1 cellular context compared by ENCODE assay signal in the genomic region with DNA sequence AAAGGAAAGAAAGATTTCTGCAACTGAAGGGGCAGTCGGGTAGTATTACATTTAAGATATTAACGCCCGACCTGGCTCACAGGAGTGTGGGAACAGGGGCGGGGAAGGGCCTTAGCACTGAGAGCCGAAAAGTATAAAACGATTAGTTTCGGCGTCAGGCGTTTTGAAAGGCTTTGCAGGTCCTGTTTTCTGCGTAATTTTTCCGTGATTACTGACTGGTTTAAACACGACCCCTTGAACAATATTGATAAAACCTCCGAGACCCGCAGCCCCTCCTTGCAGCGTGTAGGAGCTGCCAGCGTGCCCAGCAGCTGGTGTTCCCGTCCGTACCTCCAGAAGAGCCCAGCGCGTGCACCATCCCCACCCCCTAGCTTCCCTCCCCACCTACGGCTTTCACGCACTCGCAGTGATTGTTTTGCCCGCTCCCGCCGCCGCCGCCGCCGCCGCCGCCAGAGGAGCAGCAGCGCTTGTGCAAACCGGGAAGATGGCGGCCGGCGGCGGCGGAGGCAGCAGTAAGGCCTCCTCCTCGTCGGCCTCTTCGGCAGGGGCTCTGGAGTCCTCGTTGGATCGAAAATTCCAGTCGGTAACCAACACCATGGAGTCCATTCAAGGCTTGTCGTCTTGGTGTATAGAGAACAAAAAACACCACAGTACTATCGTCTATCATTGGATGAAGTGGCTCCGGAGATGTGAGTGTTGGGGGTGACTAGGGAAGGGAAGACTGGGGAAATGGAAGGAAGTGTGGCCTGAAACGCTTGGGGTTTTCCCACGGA.
TF ChIP-seq lines count a peak whose summit lies in the region.

No MANE protein-coding gene starts in this region.

TF ChIP-seq in HEK293, 187 proteins besides CTCF, POLR2A, EP300 and RAD21 (continued from another document and continues in another):
- TF ChIP-seq, protein P1, sequence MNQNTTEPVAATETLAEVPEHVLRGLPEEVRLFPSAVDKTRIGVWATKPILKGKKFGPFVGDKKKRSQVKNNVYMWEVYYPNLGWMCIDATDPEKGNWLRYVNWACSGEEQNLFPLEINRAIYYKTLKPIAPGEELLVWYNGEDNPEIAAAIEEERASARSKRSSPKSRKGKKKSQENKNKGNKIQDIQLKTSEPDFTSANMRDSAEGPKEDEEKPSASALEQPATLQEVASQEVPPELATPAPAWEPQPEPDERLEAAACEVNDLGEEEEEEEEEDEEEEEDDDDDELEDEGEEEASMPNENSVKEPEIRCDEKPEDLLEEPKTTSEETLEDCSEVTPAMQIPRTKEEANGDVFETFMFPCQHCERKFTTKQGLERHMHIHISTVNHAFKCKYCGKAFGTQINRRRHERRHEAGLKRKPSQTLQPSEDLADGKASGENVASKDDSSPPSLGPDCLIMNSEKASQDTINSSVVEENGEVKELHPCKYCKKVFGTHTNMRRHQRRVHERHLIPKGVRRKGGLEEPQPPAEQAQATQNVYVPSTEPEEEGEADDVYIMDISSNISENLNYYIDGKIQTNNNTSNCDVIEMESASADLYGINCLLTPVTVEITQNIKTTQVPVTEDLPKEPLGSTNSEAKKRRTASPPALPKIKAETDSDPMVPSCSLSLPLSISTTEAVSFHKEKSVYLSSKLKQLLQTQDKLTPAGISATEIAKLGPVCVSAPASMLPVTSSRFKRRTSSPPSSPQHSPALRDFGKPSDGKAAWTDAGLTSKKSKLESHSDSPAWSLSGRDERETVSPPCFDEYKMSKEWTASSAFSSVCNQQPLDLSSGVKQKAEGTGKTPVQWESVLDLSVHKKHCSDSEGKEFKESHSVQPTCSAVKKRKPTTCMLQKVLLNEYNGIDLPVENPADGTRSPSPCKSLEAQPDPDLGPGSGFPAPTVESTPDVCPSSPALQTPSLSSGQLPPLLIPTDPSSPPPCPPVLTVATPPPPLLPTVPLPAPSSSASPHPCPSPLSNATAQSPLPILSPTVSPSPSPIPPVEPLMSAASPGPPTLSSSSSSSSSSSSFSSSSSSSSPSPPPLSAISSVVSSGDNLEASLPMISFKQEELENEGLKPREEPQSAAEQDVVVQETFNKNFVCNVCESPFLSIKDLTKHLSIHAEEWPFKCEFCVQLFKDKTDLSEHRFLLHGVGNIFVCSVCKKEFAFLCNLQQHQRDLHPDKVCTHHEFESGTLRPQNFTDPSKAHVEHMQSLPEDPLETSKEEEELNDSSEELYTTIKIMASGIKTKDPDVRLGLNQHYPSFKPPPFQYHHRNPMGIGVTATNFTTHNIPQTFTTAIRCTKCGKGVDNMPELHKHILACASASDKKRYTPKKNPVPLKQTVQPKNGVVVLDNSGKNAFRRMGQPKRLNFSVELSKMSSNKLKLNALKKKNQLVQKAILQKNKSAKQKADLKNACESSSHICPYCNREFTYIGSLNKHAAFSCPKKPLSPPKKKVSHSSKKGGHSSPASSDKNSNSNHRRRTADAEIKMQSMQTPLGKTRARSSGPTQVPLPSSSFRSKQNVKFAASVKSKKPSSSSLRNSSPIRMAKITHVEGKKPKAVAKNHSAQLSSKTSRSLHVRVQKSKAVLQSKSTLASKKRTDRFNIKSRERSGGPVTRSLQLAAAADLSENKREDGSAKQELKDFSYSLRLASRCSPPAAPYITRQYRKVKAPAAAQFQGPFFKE (tag by site-specific recombination; IDR thresholded peaks at IDR 0.05; ENCODE audit: borderline replicate concordance) = no peak
- TF ChIP-seq, protein P2, sequence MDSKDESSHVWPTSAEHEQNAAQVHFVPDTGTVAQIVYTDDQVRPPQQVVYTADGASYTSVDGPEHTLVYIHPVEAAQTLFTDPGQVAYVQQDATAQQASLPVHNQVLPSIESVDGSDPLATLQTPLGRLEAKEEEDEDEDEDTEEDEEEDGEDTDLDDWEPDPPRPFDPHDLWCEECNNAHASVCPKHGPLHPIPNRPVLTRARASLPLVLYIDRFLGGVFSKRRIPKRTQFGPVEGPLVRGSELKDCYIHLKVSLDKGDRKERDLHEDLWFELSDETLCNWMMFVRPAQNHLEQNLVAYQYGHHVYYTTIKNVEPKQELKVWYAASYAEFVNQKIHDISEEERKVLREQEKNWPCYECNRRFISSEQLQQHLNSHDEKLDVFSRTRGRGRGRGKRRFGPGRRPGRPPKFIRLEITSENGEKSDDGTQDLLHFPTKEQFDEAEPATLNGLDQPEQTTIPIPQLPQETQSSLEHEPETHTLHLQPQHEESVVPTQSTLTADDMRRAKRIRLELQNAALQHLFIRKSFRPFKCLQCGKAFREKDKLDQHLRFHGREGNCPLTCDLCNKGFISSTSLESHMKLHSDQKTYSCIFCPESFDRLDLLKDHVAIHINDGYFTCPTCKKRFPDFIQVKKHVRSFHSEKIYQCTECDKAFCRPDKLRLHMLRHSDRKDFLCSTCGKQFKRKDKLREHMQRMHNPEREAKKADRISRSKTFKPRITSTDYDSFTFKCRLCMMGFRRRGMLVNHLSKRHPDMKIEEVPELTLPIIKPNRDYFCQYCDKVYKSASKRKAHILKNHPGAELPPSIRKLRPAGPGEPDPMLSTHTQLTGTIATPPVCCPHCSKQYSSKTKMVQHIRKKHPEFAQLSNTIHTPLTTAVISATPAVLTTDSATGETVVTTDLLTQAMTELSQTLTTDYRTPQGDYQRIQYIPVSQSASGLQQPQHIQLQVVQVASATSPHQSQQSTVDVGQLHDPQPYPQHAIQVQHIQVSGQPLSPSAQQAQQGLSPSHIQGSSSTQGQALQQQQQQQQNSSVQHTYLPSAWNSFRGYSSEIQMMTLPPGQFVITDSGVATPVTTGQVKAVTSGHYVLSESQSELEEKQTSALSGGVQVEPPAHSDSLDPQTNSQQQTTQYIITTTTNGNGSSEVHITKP (tag by site-specific recombination; IDR thresholded peaks at IDR 0.05) = peak; percentile 91
- TF ChIP-seq ZNF558 (tag by site-specific recombination; IDR thresholded peaks at IDR 0.05) (no peak), KLF8 (tag by site-specific recombination; IDR thresholded peaks at IDR 0.05) (peak; percentile 32; the same call in 1 of the 2 replicates), SP3 (tag by site-specific recombination; IDR thresholded peaks at IDR 0.05) (peak; percentile 13; the same call in 1 of the 2 replicates), ZNF121 (tag by site-specific recombination; IDR thresholded peaks at IDR 0.05) (no peak), ZFP3 (tag by site-specific recombination; IDR thresholded peaks at IDR 0.05; ENCODE audit: low read depth) (no peak), SCRT2 (tag by site-specific recombination; IDR thresholded peaks at IDR 0.05) (no peak), ZNF623 (tag by site-specific recombination; IDR thresholded peaks at IDR 0.05) (peak; percentile 9), ZNF19 (tag by site-specific recombination; IDR thresholded peaks at IDR 0.05; ENCODE audit: low read depth) (no peak), ZFP41 (tag by site-specific recombination; IDR thresholded peaks at IDR 0.05; ENCODE audit: borderline replicate concordance) (no peak), KLF9 (tag by site-specific recombination; IDR thresholded peaks at IDR 0.05; ENCODE audit: low read depth) (peak; percentile 38), ZNF341 (tag by site-specific recombination; IDR thresholded peaks at IDR 0.05; ENCODE audit: low read depth) (peak; percentile 95), ZNF335 (tag by site-specific recombination; conservative IDR thresholded peaks at IDR 0.05) (peak; percentile 68), MZF1 (tag by site-specific recombination; IDR thresholded peaks at IDR 0.05; ENCODE audit: borderline replicate concordance) (0 out of 2 replicates have a peak, but pooled peaks have one; percentile 8), ZNF600 (tag by site-specific recombination; IDR thresholded peaks at IDR 0.05) (peak; percentile 59; the same call in 1 of the 2 replicates), ZNF660 (tag by site-specific recombination; IDR thresholded peaks at IDR 0.05) (peak; percentile 81), MEIS1 (CRISPR knock-in tag; IDR thresholded peaks at IDR 0.05; ENCODE audit: borderline replicate concordance) (no peak), ZEB2 (tag by site-specific recombination; IDR thresholded peaks at IDR 0.05) (0 out of 2 replicates have a peak, but pooled peaks have one; percentile 35)
- TF ChIP-seq, protein P3, sequence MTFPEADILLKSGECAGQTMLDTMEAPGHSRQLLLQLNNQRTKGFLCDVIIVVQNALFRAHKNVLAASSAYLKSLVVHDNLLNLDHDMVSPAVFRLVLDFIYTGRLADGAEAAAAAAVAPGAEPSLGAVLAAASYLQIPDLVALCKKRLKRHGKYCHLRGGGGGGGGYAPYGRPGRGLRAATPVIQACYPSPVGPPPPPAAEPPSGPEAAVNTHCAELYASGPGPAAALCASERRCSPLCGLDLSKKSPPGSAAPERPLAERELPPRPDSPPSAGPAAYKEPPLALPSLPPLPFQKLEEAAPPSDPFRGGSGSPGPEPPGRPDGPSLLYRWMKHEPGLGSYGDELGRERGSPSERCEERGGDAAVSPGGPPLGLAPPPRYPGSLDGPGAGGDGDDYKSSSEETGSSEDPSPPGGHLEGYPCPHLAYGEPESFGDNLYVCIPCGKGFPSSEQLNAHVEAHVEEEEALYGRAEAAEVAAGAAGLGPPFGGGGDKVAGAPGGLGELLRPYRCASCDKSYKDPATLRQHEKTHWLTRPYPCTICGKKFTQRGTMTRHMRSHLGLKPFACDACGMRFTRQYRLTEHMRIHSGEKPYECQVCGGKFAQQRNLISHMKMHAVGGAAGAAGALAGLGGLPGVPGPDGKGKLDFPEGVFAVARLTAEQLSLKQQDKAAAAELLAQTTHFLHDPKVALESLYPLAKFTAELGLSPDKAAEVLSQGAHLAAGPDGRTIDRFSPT (tag by site-specific recombination; IDR thresholded peaks at IDR 0.05) = peak; percentile 66; the same call in 1 of the 2 replicates
- TF ChIP-seq, protein P4, sequence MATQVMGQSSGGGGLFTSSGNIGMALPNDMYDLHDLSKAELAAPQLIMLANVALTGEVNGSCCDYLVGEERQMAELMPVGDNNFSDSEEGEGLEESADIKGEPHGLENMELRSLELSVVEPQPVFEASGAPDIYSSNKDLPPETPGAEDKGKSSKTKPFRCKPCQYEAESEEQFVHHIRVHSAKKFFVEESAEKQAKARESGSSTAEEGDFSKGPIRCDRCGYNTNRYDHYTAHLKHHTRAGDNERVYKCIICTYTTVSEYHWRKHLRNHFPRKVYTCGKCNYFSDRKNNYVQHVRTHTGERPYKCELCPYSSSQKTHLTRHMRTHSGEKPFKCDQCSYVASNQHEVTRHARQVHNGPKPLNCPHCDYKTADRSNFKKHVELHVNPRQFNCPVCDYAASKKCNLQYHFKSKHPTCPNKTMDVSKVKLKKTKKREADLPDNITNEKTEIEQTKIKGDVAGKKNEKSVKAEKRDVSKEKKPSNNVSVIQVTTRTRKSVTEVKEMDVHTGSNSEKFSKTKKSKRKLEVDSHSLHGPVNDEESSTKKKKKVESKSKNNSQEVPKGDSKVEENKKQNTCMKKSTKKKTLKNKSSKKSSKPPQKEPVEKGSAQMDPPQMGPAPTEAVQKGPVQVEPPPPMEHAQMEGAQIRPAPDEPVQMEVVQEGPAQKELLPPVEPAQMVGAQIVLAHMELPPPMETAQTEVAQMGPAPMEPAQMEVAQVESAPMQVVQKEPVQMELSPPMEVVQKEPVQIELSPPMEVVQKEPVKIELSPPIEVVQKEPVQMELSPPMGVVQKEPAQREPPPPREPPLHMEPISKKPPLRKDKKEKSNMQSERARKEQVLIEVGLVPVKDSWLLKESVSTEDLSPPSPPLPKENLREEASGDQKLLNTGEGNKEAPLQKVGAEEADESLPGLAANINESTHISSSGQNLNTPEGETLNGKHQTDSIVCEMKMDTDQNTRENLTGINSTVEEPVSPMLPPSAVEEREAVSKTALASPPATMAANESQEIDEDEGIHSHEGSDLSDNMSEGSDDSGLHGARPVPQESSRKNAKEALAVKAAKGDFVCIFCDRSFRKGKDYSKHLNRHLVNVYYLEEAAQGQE (tag by site-specific recombination; IDR thresholded peaks at IDR 0.05) = 0 out of 2 replicates have a peak, but pooled peaks have one; percentile 21
- TF ChIP-seq, protein P5, sequence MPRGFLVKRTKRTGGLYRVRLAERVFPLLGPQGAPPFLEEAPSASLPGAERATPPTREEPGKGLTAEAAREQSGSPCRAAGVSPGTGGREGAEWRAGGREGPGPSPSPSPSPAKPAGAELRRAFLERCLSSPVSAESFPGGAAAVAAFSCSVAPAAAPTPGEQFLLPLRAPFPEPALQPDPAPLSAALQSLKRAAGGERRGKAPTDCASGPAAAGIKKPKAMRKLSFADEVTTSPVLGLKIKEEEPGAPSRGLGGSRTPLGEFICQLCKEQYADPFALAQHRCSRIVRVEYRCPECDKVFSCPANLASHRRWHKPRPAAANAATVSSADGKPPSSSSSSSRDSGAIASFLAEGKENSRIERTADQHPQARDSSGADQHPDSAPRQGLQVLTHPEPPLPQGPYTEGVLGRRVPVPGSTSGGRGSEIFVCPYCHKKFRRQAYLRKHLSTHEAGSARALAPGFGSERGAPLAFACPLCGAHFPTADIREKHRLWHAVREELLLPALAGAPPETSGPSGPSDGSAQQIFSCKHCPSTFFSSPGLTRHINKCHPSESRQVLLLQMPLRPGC (tag by site-specific recombination; IDR thresholded peaks at IDR 0.05) = 0 out of 2 replicates have a peak, but pooled peaks have one; percentile 17
- TF ChIP-seq, protein P6, sequence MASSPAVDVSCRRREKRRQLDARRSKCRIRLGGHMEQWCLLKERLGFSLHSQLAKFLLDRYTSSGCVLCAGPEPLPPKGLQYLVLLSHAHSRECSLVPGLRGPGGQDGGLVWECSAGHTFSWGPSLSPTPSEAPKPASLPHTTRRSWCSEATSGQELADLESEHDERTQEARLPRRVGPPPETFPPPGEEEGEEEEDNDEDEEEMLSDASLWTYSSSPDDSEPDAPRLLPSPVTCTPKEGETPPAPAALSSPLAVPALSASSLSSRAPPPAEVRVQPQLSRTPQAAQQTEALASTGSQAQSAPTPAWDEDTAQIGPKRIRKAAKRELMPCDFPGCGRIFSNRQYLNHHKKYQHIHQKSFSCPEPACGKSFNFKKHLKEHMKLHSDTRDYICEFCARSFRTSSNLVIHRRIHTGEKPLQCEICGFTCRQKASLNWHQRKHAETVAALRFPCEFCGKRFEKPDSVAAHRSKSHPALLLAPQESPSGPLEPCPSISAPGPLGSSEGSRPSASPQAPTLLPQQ (tag by site-specific recombination; IDR thresholded peaks at IDR 0.05) = peak; percentile 45
- TF ChIP-seq, protein P7, sequence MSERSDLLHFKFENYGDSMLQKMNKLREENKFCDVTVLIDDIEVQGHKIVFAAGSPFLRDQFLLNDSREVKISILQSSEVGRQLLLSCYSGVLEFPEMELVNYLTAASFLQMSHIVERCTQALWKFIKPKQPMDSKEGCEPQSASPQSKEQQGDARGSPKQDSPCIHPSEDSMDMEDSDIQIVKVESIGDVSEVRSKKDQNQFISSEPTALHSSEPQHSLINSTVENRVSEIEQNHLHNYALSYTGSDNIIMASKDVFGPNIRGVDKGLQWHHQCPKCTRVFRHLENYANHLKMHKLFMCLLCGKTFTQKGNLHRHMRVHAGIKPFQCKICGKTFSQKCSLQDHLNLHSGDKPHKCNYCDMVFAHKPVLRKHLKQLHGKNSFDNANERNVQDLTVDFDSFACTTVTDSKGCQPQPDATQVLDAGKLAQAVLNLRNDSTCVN (tag by site-specific recombination; optimal IDR thresholded peaks at IDR 0.05) = peak; percentile 89
- TF ChIP-seq, protein P8, sequence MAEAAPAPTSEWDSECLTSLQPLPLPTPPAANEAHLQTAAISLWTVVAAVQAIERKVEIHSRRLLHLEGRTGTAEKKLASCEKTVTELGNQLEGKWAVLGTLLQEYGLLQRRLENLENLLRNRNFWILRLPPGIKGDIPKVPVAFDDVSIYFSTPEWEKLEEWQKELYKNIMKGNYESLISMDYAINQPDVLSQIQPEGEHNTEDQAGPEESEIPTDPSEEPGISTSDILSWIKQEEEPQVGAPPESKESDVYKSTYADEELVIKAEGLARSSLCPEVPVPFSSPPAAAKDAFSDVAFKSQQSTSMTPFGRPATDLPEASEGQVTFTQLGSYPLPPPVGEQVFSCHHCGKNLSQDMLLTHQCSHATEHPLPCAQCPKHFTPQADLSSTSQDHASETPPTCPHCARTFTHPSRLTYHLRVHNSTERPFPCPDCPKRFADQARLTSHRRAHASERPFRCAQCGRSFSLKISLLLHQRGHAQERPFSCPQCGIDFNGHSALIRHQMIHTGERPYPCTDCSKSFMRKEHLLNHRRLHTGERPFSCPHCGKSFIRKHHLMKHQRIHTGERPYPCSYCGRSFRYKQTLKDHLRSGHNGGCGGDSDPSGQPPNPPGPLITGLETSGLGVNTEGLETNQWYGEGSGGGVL (tag by site-specific recombination; IDR thresholded peaks at IDR 0.05) = peak; percentile 76
